ENCODE assay signal across 16 cellular contexts in the genomic region with DNA sequence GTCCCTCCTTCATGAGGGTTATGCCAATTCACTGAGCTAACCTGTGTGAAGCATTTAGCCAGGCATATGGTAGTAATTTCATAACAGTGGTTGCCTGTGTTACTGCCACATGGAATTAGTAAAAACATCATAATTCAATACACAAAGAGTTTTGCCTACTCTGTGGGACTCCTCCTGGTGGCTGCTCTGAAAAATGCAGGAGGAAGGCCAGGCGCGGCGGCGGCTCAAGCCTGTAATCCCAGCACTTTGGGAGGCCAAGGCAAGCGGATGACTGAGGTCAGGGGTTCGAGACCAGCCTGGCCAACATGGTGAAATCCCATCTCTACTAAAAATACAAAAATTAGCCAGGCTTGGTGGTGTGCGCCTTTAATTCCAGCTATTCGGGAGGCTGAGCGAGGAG.
DNase-seq lines count a peak whose midpoint lies in the region; ATAC-seq and TF ChIP-seq lines count a peak whose summit lies in the region.
"Had no signal": no experiment of that assay in that cellular context is flagged by ENCODE, and none has a peak within 500 bp of the region (broad histone marks: within the 10 kb centered on the region; RNA-seq: fewer than 3 reads in every experiment).

No MANE protein-coding gene starts in this region.

- no peaks in the 10 kb centered on the region for H3F3A ChIP-seq in smooth muscle cell (ENCODE audit: low read depth)

- no peak overlapping the region for H3K4me2 ChIP-seq in smooth muscle cell

- POLR2A ChIA-PET in activated CD8-positive, alpha-beta T cell treated with anti-CD3 and anti-CD28 coated beads for 36 hours (lab: Charles Lee): no interaction called here
- POLR2A ChIA-PET in activated CD8-positive, alpha-beta T cell treated with anti-CD3 and anti-CD28 coated beads, Interleukin-2, amount 10 ng/mL, durations not matched to agents 7 days and 5 days (lab: Charles Lee): no interaction called here

- no peak overlapping the region for H2AFZ ChIP-seq in smooth muscle cell (ENCODE audit: low read depth)

- H3K9me3 Mint-ChIP-seq in activated CD8-positive, alpha-beta T cell treated with anti-CD3 and anti-CD28 coated beads for 36 hours: no peaks in the 10 kb centered on the region
- no peaks in the 10 kb centered on the region for H3K9me3 Mint-ChIP-seq in activated CD8-positive, alpha-beta T cell treated with anti-CD3 and anti-CD28 coated beads, Interleukin-2, amount 10 ng/mL, durations not matched to agents 7 days and 5 days (ENCODE audit: insufficient read depth)
- H3K9me3 Mint-ChIP-seq in HFFc6: peaks cover 33% of the 10 kb centered on the region
- no peaks in the 10 kb centered on the region for H3K9me3 Mint-ChIP-seq in activated naive CD4-positive, alpha-beta T cell treated with anti-CD3 and anti-CD28 coated beads for 36 hours
- H3K9me3 Mint-ChIP-seq: dendritic cell treated with granulocyte-macrophage colony-stimulating factor and Interleukin-4, amounts not matched to agents 40 ng/mL and 50 ng/mL, for 4 days had no signal

- WGBS in smooth muscle cell (ENCODE audit: low lambda C conversion rate): 90% methylated on average over 9 of the region's 9 CpGs

- peak; percentile 17 for TF ChIP-seq CTCF in activated CD8-positive, alpha-beta T cell treated with anti-CD3 and anti-CD28 coated beads for 36 hours (IDR thresholded peaks at IDR 0.05)
- TF ChIP-seq CTCF in HFFc6 (IDR thresholded peaks at IDR 0.05): peak; percentile 43; the same call in 1 of the 2 replicates
- TF ChIP-seq CTCF in WERI-Rb-1 (IDR thresholded peaks at IDR 0.05; ENCODE audit: low read depth, low read length): peak; percentile 28; the same call in 1 of the 2 replicates
- peak; percentile 34 for TF ChIP-seq CTCF in smooth muscle cell (IDR thresholded peaks at IDR 0.05; ENCODE audit: borderline replicate concordance, insufficient read depth, poor library complexity, severe bottlenecking)

- H3K4me3 ChIP-seq in WERI-Rb-1 (ENCODE audit: low read depth, low read length) (no peak overlapping the region), smooth muscle cell (no peak overlapping the region)
- H3K4me3 ChIP-seq: ascending aorta, mucosa of descending colon, psoas muscle had no signal

- H3K79me2 ChIP-seq in smooth muscle cell (ENCODE audit: low read depth): no peaks in the 10 kb centered on the region

- no peaks in the 10 kb centered on the region for H3K36me3 Mint-ChIP-seq in activated CD8-positive, alpha-beta T cell treated with anti-CD3 and anti-CD28 coated beads for 36 hours (ENCODE audit: low read depth)
- H3K36me3 Mint-ChIP-seq in activated CD8-positive, alpha-beta T cell treated with anti-CD3 and anti-CD28 coated beads, Interleukin-2, amount 10 ng/mL, durations not matched to agents 7 days and 5 days (ENCODE audit: low read depth): no peaks in the 10 kb centered on the region
- no peaks in the 10 kb centered on the region for H3K36me3 Mint-ChIP-seq in HFFc6 (ENCODE audit: low read depth)
- H3K36me3 Mint-ChIP-seq in activated naive CD4-positive, alpha-beta T cell treated with anti-CD3 and anti-CD28 coated beads for 36 hours (ENCODE audit: low read depth): no peaks in the 10 kb centered on the region

- CTCF ChIA-PET in activated CD8-positive, alpha-beta T cell treated with anti-CD3 and anti-CD28 coated beads for 36 hours (lab: Charles Lee): no interaction called here
- CTCF ChIA-PET in activated CD8-positive, alpha-beta T cell treated with anti-CD3 and anti-CD28 coated beads, Interleukin-2, amount 10 ng/mL, durations not matched to agents 7 days and 5 days (lab: Charles Lee): no interaction called here
- CTCF ChIA-PET in activated naive CD4-positive, alpha-beta T cell treated with anti-CD3 and anti-CD28 coated beads for 36 hours (lab: Charles Lee): interaction anchor here (0.6 kb wide), 1 partner anchor 63 kb away, joined by 3 read pairs; no protein-coding TSS in a partner anchor

- no peaks in the 10 kb centered on the region for H3K36me3 ChIP-seq in WERI-Rb-1
- H3K36me3 ChIP-seq in smooth muscle cell (ENCODE audit: low read depth): no peaks in the 10 kb centered on the region
- H3K36me3 ChIP-seq: ascending aorta had no signal

- no peaks in the 10 kb centered on the region for H3K4me1 Mint-ChIP-seq in activated CD8-positive, alpha-beta T cell treated with anti-CD3 and anti-CD28 coated beads for 36 hours (ENCODE audit: low read depth)
- no peaks in the 10 kb centered on the region for H3K4me1 Mint-ChIP-seq in activated CD8-positive, alpha-beta T cell treated with anti-CD3 and anti-CD28 coated beads, Interleukin-2, amount 10 ng/mL, durations not matched to agents 7 days and 5 days (ENCODE audit: low read depth)
- no peaks in the 10 kb centered on the region for H3K4me1 Mint-ChIP-seq in HFFc6 (ENCODE audit: low read depth)
- H3K4me1 Mint-ChIP-seq in activated naive CD4-positive, alpha-beta T cell treated with anti-CD3 and anti-CD28 coated beads for 36 hours (ENCODE audit: low read depth): no peaks in the 10 kb centered on the region

- H3K27ac ChIP-seq in WERI-Rb-1 (no peak overlapping the region), smooth muscle cell (ENCODE audit: low read depth) (no peak overlapping the region)
- H3K27ac ChIP-seq: ascending aorta, psoas muscle had no signal

- intact Hi-C loops in activated CD8-positive, alpha-beta T cell treated with anti-CD3 and anti-CD28 coated beads for 36 hours (cut with micrococcal nuclease): no loop called here
- intact Hi-C loops in activated naive CD4-positive, alpha-beta T cell treated with anti-CD3 and anti-CD28 coated beads for 36 hours (cut with micrococcal nuclease): no loop called here

- H3K9ac ChIP-seq in smooth muscle cell (ENCODE audit: low read depth): no peak overlapping the region

- H3K4me3 Mint-ChIP-seq in activated CD8-positive, alpha-beta T cell treated with anti-CD3 and anti-CD28 coated beads for 36 hours: no peak overlapping the region
- H3K4me3 Mint-ChIP-seq in activated CD8-positive, alpha-beta T cell treated with anti-CD3 and anti-CD28 coated beads, Interleukin-2, amount 10 ng/mL, durations not matched to agents 7 days and 5 days: no peak overlapping the region
- no peak overlapping the region for H3K4me3 Mint-ChIP-seq in HFFc6
- no peak overlapping the region for H3K4me3 Mint-ChIP-seq in activated naive CD4-positive, alpha-beta T cell treated with anti-CD3 and anti-CD28 coated beads for 36 hours
- H3K4me3 Mint-ChIP-seq: dendritic cell treated with granulocyte-macrophage colony-stimulating factor and Interleukin-4, amounts not matched to agents 40 ng/mL and 50 ng/mL, for 4 days had no signal

- H3K27ac Mint-ChIP-seq in activated CD8-positive, alpha-beta T cell treated with anti-CD3 and anti-CD28 coated beads for 36 hours: no peak overlapping the region
- no peak overlapping the region for H3K27ac Mint-ChIP-seq in activated CD8-positive, alpha-beta T cell treated with anti-CD3 and anti-CD28 coated beads, Interleukin-2, amount 10 ng/mL, durations not matched to agents 7 days and 5 days
- H3K27ac Mint-ChIP-seq in HFFc6: no peak overlapping the region
- no peak overlapping the region for H3K27ac Mint-ChIP-seq in activated naive CD4-positive, alpha-beta T cell treated with anti-CD3 and anti-CD28 coated beads for 36 hours
- H3K27ac Mint-ChIP-seq: dendritic cell treated with granulocyte-macrophage colony-stimulating factor and Interleukin-4, amounts not matched to agents 40 ng/mL and 50 ng/mL, for 4 days had no signal

- H3K9me3 ChIP-seq in WERI-Rb-1 (ENCODE audit: severe bottlenecking): no peaks in the 10 kb centered on the region
- no peaks in the 10 kb centered on the region for H3K9me3 ChIP-seq in smooth muscle cell (replicated peaks; ENCODE audit: low read depth)
- H3K9me3 ChIP-seq: ascending aorta, mucosa of descending colon, psoas muscle had no signal

- H3K27me3 ChIP-seq in WERI-Rb-1 (ENCODE audit: insufficient read depth, low read depth, severe bottlenecking) (no peaks in the 10 kb centered on the region), smooth muscle cell (ENCODE audit: low read depth) (peaks cover 14% of the 10 kb centered on the region)
- H3K27me3 ChIP-seq: ascending aorta had no signal

- peaks cover 3% of the 10 kb centered on the region for H3K27me3 Mint-ChIP-seq in activated CD8-positive, alpha-beta T cell treated with anti-CD3 and anti-CD28 coated beads for 36 hours
- H3K27me3 Mint-ChIP-seq in activated CD8-positive, alpha-beta T cell treated with anti-CD3 and anti-CD28 coated beads, Interleukin-2, amount 10 ng/mL, durations not matched to agents 7 days and 5 days (ENCODE audit: low read depth): no peaks in the 10 kb centered on the region
- H3K27me3 Mint-ChIP-seq in HFFc6 (ENCODE audit: insufficient read depth): no peaks in the 10 kb centered on the region
- H3K27me3 Mint-ChIP-seq in activated naive CD4-positive, alpha-beta T cell treated with anti-CD3 and anti-CD28 coated beads for 36 hours (ENCODE audit: low read depth): peaks cover 3% of the 10 kb centered on the region
- H3K27me3 Mint-ChIP-seq: dendritic cell treated with granulocyte-macrophage colony-stimulating factor and Interleukin-4, amounts not matched to agents 40 ng/mL and 50 ng/mL, for 4 days had no signal

- H3K4me1 ChIP-seq in smooth muscle cell (ENCODE audit: low read depth): peaks cover 7% of the 10 kb centered on the region
- H3K4me1 ChIP-seq: ascending aorta, psoas muscle had no signal

- no peak for ATAC-seq in activated CD8-positive, alpha-beta T cell treated with anti-CD3 and anti-CD28 coated beads for 36 hours
- no peak for ATAC-seq in activated CD8-positive, alpha-beta T cell treated with anti-CD3 and anti-CD28 coated beads, Interleukin-2, amount 10 ng/mL, durations not matched to agents 7 days and 5 days
- no peak for ATAC-seq in HG02885 (IDR thresholded peaks at IDR 0.05; ENCODE audit: poor library complexity, unreplicated experiment)
- ATAC-seq: mucosa of descending colon, psoas muscle had no signal

- H4K20me1 ChIP-seq in smooth muscle cell (ENCODE audit: low read depth): no peaks in the 10 kb centered on the region

- no peak for DNase-seq in activated CD8-positive, alpha-beta T cell treated with anti-CD3 and anti-CD28 coated beads for 36 hours
- no peak for DNase-seq in activated CD8-positive, alpha-beta T cell treated with anti-CD3 and anti-CD28 coated beads, Interleukin-2, amount 10 ng/mL, durations not matched to agents 7 days and 5 days
- DNase-seq in HFFc6 (no peak), WERI-Rb-1 (peak; percentile 25), smooth muscle cell (lab: John Stamatoyannopoulos, UW; ENCODE audit: unreplicated experiment) (no peak), A172 (ENCODE audit: low spot score) (no peak)
- no peak for DNase-seq in activated naive CD4-positive, alpha-beta T cell treated with anti-CD3 and anti-CD28 coated beads for 36 hours
- DNase-seq: foreskin fibroblast, mucosa of descending colon, NCI-H1417 treated with DMSO at 0.1 percent for 48 hours, NCI-H510A treated with DMSO at 0.1 percent for 48 hours, psoas muscle, SIG-M5 had no signal
